In the genomic region with DNA sequence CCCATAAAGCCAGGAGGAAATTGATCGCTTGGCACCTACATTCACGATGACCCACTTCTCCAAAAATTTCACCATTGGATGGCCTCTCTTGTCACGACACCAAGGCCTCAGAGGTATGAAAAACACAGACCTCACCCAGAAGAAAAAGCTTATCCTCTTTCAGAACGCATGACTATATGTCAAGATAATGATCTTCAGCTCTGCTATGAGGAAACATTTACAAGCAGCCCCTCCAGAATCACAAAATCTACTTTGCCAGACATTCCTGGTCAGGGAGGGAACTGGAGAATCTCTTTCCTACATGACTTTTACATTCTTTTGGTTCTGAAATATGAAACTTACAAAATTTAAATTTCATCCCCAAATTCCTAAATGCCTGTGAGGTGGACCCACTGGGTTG, we compare ENCODE assay signal across 16 cellular contexts.
"Had no signal": no experiment of that assay in that cellular context is flagged by ENCODE, and none has a peak within 500 bp of the region (broad histone marks: within the 10 kb centered on the region; RNA-seq: fewer than 3 reads in every experiment).

No MANE protein-coding gene starts in this region.

- H3K27ac ChIP-seq: neutrophil, spleen, tibial nerve had no signal

- H3K27me3 ChIP-seq: neutrophil, spleen, tibial nerve had no signal

- H3K9me3 ChIP-seq: neutrophil, spleen, tibial nerve had no signal

- H3K4me3 ChIP-seq: lung, spleen, tibial nerve had no signal

- DNase-seq: activated CD4-positive, alpha-beta memory T cell treated with anti-CD3 and anti-CD28 coated beads, Interleukin-2, amount 10 ng/mL, durations not matched to agents 7 days and 5 days; activated CD4-positive, alpha-beta T cell treated with anti-CD3 and anti-CD28 coated beads for 1 hour; activated CD8-positive, alpha-beta memory T cell treated with anti-CD3 and anti-CD28 coated beads, Interleukin-2, amount 50 U/mL, for 48 hours; activated naive CD8-positive, alpha-beta T cell treated with anti-CD3 and anti-CD28 coated beads, Interleukin-2, amount 50 U/mL, for 24 hours; central memory CD4-positive, alpha-beta T cell; effector memory CD8-positive, alpha-beta T cell; naive thymus-derived CD8-positive, alpha-beta T cell; posterior cingulate gyrus; right cardiac atrium; spleen; stimulated activated CD4-positive, alpha-beta T cell treated with anti-CD3 and anti-CD28 coated beads, Interleukin-1b, Interleukin-23, amount 100 ng/mL, for 48 hours; T-helper 9 cell had no signal

- H3K4me1 ChIP-seq: spleen, tibial nerve had no signal

- H3K36me3 ChIP-seq: neutrophil, spleen, tibial nerve had no signal

- ATAC-seq: activated naive CD8-positive, alpha-beta T cell treated with anti-CD3 and anti-CD28 coated beads, Interleukin-2, amount 50 U/mL, for 24 hours; effector memory CD8-positive, alpha-beta T cell; naive thymus-derived CD8-positive, alpha-beta T cell; right cardiac atrium; stimulated activated memory B cell treated with anti-CD40 and anti-IgM and Interleukin-4, amounts not matched to agents 10 μg/mL and 1 μg/mL and 100 μg/mL, for 72 hours had no signal
